In the genomic region with DNA sequence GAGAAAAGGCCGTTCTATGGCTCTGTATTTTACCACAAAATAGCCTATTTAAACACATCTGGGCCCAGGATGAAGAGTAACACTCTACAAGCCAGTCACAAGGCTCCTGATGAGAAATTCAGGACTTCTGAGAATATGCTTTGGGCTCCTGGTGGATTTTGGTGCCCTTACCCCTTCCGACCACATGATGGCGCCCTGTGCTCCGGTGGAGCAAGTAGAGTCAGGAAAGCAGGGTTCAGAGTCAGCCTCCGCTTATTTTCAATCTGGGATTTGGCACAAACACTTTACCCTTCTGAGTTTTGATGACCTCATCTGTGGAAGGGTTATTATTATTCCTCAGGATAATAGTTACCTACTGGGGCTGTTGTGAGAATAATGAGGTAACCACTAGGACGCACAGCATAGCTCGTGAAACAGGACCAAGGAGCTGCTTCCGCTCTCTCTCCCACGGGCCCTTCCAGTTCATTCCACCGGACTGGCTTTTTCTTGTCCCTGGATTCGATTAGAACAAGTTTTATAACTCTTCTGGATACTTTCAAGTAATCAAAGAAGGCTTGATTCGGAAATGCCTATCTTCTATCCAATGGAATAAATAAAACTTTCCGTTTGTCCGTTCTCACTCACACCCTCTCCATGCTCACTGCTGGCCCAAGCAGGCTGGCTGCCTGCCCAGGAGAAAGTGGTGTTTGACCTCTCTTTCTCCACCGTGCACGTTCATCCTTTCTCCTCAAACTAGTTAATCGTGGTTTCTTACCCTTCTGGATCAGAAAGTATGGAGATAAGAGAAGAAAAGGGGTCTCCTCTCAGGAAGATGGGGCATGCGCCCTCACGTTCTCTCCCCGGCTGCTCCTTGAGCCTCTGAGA, we compare ENCODE assay signal across 8 cellular contexts.
A peak's percentile ranks its signal among the peaks of the same experiment; 100 is the strongest.
DNase-seq lines count a peak whose midpoint lies in the region; ATAC-seq and TF ChIP-seq lines count a peak whose summit lies in the region.

No MANE protein-coding gene starts in this region.

- no peak for TF ChIP-seq POLR2A in suprapubic skin (IDR thresholded peaks at IDR 0.05)

- no peak overlapping the region for H3K27ac ChIP-seq in suprapubic skin

- 63% methylated on average over 20 of the region's 20 CpGs for WGBS in suprapubic skin

- ATAC-seq in stimulated activated naive CD8-positive, alpha-beta T cell treated with anti-CD3 and anti-CD28 coated beads, Interleukin-15, Interleukin-2, amounts not matched to agents 100 U/mL and 50 U/mL, for 24 hours, result no peak
- no peak for ATAC-seq in HG02678 (IDR thresholded peaks at IDR 0.05; ENCODE audit: unreplicated experiment)

- DNase-seq in AG10803 (ENCODE audit: low read depth) (no peak), MV-4-11 (lab: John Stamatoyannopoulos, UW) (peak; percentile 18), ecto neural progenitor cell (ENCODE audit: low spot score) (peak; percentile 59), suprapubic skin (ENCODE audit: low spot score in 2 of 2) (no peak), mesenteric fat pad (ENCODE audit: low spot score) (no peak)
- DNase-seq in stimulated activated naive CD8-positive, alpha-beta T cell treated with anti-CD3 and anti-CD28 coated beads, Interleukin-15, Interleukin-2, amounts not matched to agents 100 U/mL and 50 U/mL, for 24 hours, result peak; percentile 29

- H3K27me3 ChIP-seq in suprapubic skin, result no peaks in the 10 kb centered on the region

- peak; percentile 50 for TF ChIP-seq CTCF in AG10803 (conservative IDR thresholded peaks at IDR 0.05; ENCODE audit: low read length)
- TF ChIP-seq CTCF in GM12874 (IDR thresholded peaks at IDR 0.05; ENCODE audit: insufficient read depth, low read depth, low read length), result peak; percentile 75
- TF ChIP-seq CTCF in suprapubic skin (IDR thresholded peaks at IDR 0.05), result peak in 1 of 2 donors; percentile 30

- H3K9me3 ChIP-seq in suprapubic skin, result no peaks in the 10 kb centered on the region

- TF ChIP-seq EP300 in suprapubic skin (IDR thresholded peaks at IDR 0.05), result no peak

- H3K4me3 ChIP-seq in AG10803 (ENCODE audit: low read length), result no peak overlapping the region
- no peak overlapping the region for H3K4me3 ChIP-seq in suprapubic skin

- H3K36me3 ChIP-seq in suprapubic skin, result no peaks in the 10 kb centered on the region

- H3K4me1 ChIP-seq in suprapubic skin, result no peaks in the 10 kb centered on the region

Comparison
In these comparisons a context has a peak if more than half of its experiments do, and no peak if none do; other contexts are left out.
1. DNase-seq: peak in MV-4-11 (single experiment), ecto neural progenitor cell (single experiment) and stimulated activated naive CD8-positive, alpha-beta T cell treated with anti-CD3 and anti-CD28 coated beads, Interleukin-15, Interleukin-2, amounts not matched to agents 100 U/mL and 50 U/mL, for 24 hours (single experiment); none in AG10803 (single experiment), suprapubic skin (0 of 2) and mesenteric fat pad (single experiment).